Comparison of ENCODE assay signal across 13 cellular contexts in the genomic region with DNA sequence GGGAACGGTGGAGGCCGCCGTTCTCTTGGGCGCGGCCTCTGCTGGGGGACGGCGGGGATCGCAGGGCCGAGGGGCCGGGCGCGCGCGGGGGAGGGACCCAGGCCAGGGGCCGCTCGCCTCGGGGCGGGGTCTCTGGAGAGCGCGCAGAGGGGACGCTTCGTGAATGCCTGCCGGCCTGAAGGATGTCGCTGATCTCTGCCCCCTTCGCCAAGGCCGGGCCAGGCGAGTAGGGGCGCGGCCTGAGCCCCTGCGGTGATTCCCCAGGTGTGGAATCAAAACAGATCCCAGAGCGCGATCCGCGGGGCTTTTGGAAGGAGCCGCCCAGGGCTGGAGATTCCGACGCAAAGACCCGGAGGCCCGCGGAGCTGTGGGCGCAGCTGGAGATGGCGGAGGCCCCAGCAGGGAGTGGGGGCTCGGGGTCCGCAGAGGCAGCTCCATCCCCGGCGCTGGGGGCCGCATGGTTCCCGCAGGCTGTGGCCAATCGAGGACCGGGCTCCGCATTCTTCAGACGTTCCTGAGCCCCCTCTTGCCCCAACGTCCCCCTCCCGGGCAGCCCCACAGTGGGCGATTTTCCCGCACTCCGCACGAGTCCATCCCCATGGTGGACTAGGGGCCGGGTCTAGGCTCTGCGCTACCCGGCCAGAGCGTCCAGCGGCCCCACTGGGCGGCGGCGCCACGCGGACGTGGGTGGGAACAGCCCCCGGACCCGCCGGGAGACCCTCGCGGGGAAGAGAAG.
DNase-seq lines count a peak whose midpoint lies in the region; ATAC-seq and TF ChIP-seq lines count a peak whose summit lies in the region.
"Had no signal": no experiment of that assay in that cellular context is flagged by ENCODE, and none has a peak within 500 bp of the region (broad histone marks: within the 10 kb centered on the region; RNA-seq: fewer than 3 reads in every experiment).

No MANE protein-coding gene starts in this region.

- CTCF ChIA-PET in SK-N-SH (lab: Yijun Ruan, JAX) = interaction anchor here (1.4 to 2.1 kb wide), 2 partner anchors 23 to 31 kb away, joined by 5 read pairs; no protein-coding TSS in a partner anchor

- intact Hi-C loops in left ventricle myocardium superior (cut with micrococcal nuclease) (no loop called here), posterior vena cava (cut with DNase I) (loop anchor here in 1 of 2 donors (5.0 kb wide), 1 partner anchor 33 kb away; no protein-coding TSS in a partner anchor)

- 11% methylated on average over 37 of the region's 74 CpGs for WGBS in SK-N-SH (ENCODE audit: low lambda C conversion rate)
- 0 to 4% methylated on average over 2 to 35 of the region's 74 CpGs for WGBS in upper lobe of left lung, 2 donors

- no peak overlapping the region for H3K27ac ChIP-seq in SK-N-SH (ENCODE audit: low read depth in 2 of 2, low read length in 1 of 2)
- H3K27ac ChIP-seq in neural progenitor cell = no peak overlapping the region
- no peak overlapping the region for H3K27ac ChIP-seq in upper lobe of left lung
- H3K27ac ChIP-seq: A549, SK-N-MC had no signal

- H3K9me2 ChIP-seq in SK-N-SH = no peaks in the 10 kb centered on the region

- H3K79me2 ChIP-seq in SK-N-SH (ENCODE audit: insufficient read depth) (no peaks in the 10 kb centered on the region), neural progenitor cell (ENCODE audit: low read depth) (no peaks in the 10 kb centered on the region)

- H3K4me3 Mint-ChIP-seq in neural progenitor cell = peak overlapping the region; percentile 80
- H3K4me3 Mint-ChIP-seq: activated CD4-positive, alpha-beta memory T cell treated with anti-CD3 and anti-CD28 coated beads for 36 hours; memory B cell had no signal

- H3F3A ChIP-seq in SK-N-SH (replicated peaks; ENCODE audit: insufficient read depth) (no peaks in the 10 kb centered on the region), neural progenitor cell (ENCODE audit: low read depth) (no peaks in the 10 kb centered on the region)

- H2AFZ ChIP-seq in SK-N-SH (ENCODE audit: low read depth) (no peak overlapping the region), neural progenitor cell (replicated peaks) (peak overlapping the region; percentile 98)

- ATAC-seq in SK-N-SH treated with all-trans-retinoic acid at 6 μM for 48 hours = no peak
- peak; percentile 52 for ATAC-seq in left ventricle myocardium superior
- ATAC-seq in upper lobe of left lung (ENCODE audit: low FRiP score in 2 of 2) = peak in 1 of 2 donors; percentile 50
- ATAC-seq in GM21529 (IDR thresholded peaks at IDR 0.05; ENCODE audit: unreplicated experiment) = no peak
- no peak for ATAC-seq in GM18520 (IDR thresholded peaks at IDR 0.05; ENCODE audit: unreplicated experiment)
- ATAC-seq: A549 had no signal

- no peak for TF ChIP-seq EP300 in SK-N-SH (IDR thresholded peaks at IDR 0.05; ENCODE audit: borderline replicate concordance in 1 of 2, low read depth in 1 of 2, low read length in 1 of 2)
- TF ChIP-seq EP300 in upper lobe of left lung (IDR thresholded peaks at IDR 0.05) = no peak

- H3K27me3 ChIP-seq in SK-N-SH (ENCODE audit: insufficient read depth) = no peaks in the 10 kb centered on the region
- peaks cover 35% of the 10 kb centered on the region for H3K27me3 ChIP-seq in neural progenitor cell
- peaks cover 0 to 17% (median 8%) of the 10 kb centered on the region in 4 donors for H3K27me3 ChIP-seq in upper lobe of left lung

- peaks cover 4% of the 10 kb centered on the region for H3K4me1 Mint-ChIP-seq in neural progenitor cell
- H3K4me1 Mint-ChIP-seq: memory B cell had no signal

- H3K4me1 ChIP-seq in SK-N-SH (ENCODE audit: control insufficient read depth in 1 of 2, insufficient read depth in 2 of 2, low read depth in 1 of 2, low read length in 1 of 2) (peaks cover 0 to 12% of the 10 kb centered on the region in 2 experiments; a peak in 1 of 4 replicates), neural progenitor cell (no peaks in the 10 kb centered on the region), upper lobe of left lung (peaks cover 0 to 14% (median 9%) of the 10 kb centered on the region in 4 donors)
- H3K4me1 ChIP-seq: A549 had no signal

- H3K4me2 ChIP-seq in SK-N-SH (no peak overlapping the region), neural progenitor cell (peak overlapping the region; percentile 98)
- H3K4me2 ChIP-seq: A549 had no signal

- POLR2A ChIA-PET in SK-N-SH (lab: Yijun Ruan, JAX) = no interaction called here

- H3K4me3 ChIP-seq in SK-N-SH (ENCODE audit: low read depth in 2 of 2, low read length in 1 of 2) (peak overlapping the region in 1 of 2 experiments; percentile 9; a peak in 1 of 4 replicates), neural progenitor cell (peak overlapping the region; percentile 72), upper lobe of left lung (peak overlapping the region in 3 of 4 donors; percentile 11 to 39 (median 31))
- H3K4me3 ChIP-seq: A549, SK-N-MC had no signal

- no peak overlapping the region for H3K27ac Mint-ChIP-seq in neural progenitor cell
- H3K27ac Mint-ChIP-seq: activated CD4-positive, alpha-beta memory T cell treated with anti-CD3 and anti-CD28 coated beads for 36 hours; memory B cell had no signal

- TF ChIP-seq CTCF in SK-N-SH (IDR thresholded peaks at IDR 0.05) = no peak
- TF ChIP-seq CTCF in neural progenitor cell (IDR thresholded peaks at IDR 0.05) = peak; percentile 41
- no peak for TF ChIP-seq CTCF in upper lobe of left lung (IDR thresholded peaks at IDR 0.05)

- H3K27me3 Mint-ChIP-seq in neural progenitor cell (ENCODE audit: insufficient read depth, low read depth) = peaks cover 13% of the 10 kb centered on the region

- no peak for TF ChIP-seq POLR2A in upper lobe of left lung (IDR thresholded peaks at IDR 0.05)

- H3K36me3 ChIP-seq in SK-N-SH (replicated peaks in 1 of 2; ENCODE audit: control insufficient read depth in 1 of 2, insufficient read depth in 2 of 2, low read length in 1 of 2) (no peaks in the 10 kb centered on the region), neural progenitor cell (no peaks in the 10 kb centered on the region), upper lobe of left lung (no peaks in the 10 kb centered on the region)

- H4K20me1 ChIP-seq in SK-N-SH (ENCODE audit: insufficient read depth) (no peaks in the 10 kb centered on the region), neural progenitor cell (ENCODE audit: low read depth) (no peaks in the 10 kb centered on the region)

- H3K9me3 ChIP-seq in SK-N-SH (no peaks in the 10 kb centered on the region; the same call in 1 of the 2 replicates), neural progenitor cell (ENCODE audit: low read depth) (no peaks in the 10 kb centered on the region), upper lobe of left lung (no peaks in the 10 kb centered on the region)
- H3K9me3 ChIP-seq: A549 had no signal

- H3K36me3 Mint-ChIP-seq in neural progenitor cell = no peaks in the 10 kb centered on the region

- H3K9ac ChIP-seq in SK-N-SH = no peak overlapping the region
- no peak overlapping the region for H3K9ac ChIP-seq in neural progenitor cell

- TF ChIP-seq RAD21 in SK-N-SH (IDR thresholded peaks at IDR 0.05; ENCODE audit: low read length) = no peak

- DNase-seq in SK-N-SH (peak; percentile 83), left ventricle myocardium superior (no peak), neural progenitor cell (ENCODE audit: low spot score) (peak; percentile 90), upper lobe of left lung (peak in 1 of 2 donors; percentile 82), posterior vena cava (ENCODE audit: low spot score) (no peak)
- DNase-seq: activated CD4-positive, alpha-beta memory T cell treated with anti-CD3 and anti-CD28 coated beads for 36 hours; stimulated activated naive CD4-positive, alpha-beta T cell treated with Interleukin-2 at 50 U/mL for 16 hours had no signal

- no peaks in the 10 kb centered on the region for H3K9me3 Mint-ChIP-seq in neural progenitor cell

TF ChIP-seq in SK-N-SH, 30 proteins besides CTCF, POLR2A, EP300 and RAD21:
- TF ChIP-seq NRF1 (IDR thresholded peaks at IDR 0.05; ENCODE audit: low read depth, low read length) (no peak), FOSL2 (IDR thresholded peaks at IDR 0.05; ENCODE audit: borderline replicate concordance, low read depth) (no peak), JUND (IDR thresholded peaks at IDR 0.05) (no peak)
TF ChIP-seq in SK-N-SH: peak in this region for 0.

TF ChIP-seq in SK-N-SH treated with all-trans-retinoic acid at 6 μM for 48 hours, 23 proteins besides CTCF, POLR2A, EP300 and RAD21 (continues in another document):
- TF ChIP-seq, protein P1, sequence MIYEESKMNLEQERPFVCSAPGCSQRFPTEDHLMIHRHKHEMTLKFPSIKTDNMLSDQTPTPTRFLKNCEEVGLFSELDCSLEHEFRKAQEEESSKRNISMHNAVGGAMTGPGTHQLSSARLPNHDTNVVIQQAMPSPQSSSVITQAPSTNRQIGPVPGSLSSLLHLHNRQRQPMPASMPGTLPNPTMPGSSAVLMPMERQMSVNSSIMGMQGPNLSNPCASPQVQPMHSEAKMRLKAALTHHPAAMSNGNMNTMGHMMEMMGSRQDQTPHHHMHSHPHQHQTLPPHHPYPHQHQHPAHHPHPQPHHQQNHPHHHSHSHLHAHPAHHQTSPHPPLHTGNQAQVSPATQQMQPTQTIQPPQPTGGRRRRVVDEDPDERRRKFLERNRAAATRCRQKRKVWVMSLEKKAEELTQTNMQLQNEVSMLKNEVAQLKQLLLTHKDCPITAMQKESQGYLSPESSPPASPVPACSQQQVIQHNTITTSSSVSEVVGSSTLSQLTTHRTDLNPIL (CRISPR knock-in tag; IDR thresholded peaks at IDR 0.05; ENCODE audit: low read depth) = no peak
- TF ChIP-seq BACH2 (CRISPR knock-in tag; IDR thresholded peaks at IDR 0.05; ENCODE audit: borderline replicate concordance) = no peak
- TF ChIP-seq, protein P2, sequence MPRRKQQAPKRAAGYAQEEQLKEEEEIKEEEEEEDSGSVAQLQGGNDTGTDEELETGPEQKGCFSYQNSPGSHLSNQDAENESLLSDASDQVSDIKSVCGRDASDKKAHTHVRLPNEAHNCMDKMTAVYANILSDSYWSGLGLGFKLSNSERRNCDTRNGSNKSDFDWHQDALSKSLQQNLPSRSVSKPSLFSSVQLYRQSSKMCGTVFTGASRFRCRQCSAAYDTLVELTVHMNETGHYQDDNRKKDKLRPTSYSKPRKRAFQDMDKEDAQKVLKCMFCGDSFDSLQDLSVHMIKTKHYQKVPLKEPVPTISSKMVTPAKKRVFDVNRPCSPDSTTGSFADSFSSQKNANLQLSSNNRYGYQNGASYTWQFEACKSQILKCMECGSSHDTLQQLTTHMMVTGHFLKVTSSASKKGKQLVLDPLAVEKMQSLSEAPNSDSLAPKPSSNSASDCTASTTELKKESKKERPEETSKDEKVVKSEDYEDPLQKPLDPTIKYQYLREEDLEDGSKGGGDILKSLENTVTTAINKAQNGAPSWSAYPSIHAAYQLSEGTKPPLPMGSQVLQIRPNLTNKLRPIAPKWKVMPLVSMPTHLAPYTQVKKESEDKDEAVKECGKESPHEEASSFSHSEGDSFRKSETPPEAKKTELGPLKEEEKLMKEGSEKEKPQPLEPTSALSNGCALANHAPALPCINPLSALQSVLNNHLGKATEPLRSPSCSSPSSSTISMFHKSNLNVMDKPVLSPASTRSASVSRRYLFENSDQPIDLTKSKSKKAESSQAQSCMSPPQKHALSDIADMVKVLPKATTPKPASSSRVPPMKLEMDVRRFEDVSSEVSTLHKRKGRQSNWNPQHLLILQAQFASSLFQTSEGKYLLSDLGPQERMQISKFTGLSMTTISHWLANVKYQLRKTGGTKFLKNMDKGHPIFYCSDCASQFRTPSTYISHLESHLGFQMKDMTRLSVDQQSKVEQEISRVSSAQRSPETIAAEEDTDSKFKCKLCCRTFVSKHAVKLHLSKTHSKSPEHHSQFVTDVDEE (CRISPR knock-in tag; IDR thresholded peaks at IDR 0.05) = no peak
- no peak for TF ChIP-seq ARNTL (CRISPR knock-in tag; IDR thresholded peaks at IDR 0.05; ENCODE audit: borderline replicate concordance, low read depth)

Comparison
In these comparisons a context has a peak if more than half of its experiments do, and no peak if none do; other contexts are left out.
1. DNase-seq: peak in SK-N-SH (single experiment) and neural progenitor cell (single experiment); none in left ventricle myocardium superior (single experiment) and posterior vena cava (single experiment).